ENCODE assay signal across 17 cellular contexts in the genomic region with DNA sequence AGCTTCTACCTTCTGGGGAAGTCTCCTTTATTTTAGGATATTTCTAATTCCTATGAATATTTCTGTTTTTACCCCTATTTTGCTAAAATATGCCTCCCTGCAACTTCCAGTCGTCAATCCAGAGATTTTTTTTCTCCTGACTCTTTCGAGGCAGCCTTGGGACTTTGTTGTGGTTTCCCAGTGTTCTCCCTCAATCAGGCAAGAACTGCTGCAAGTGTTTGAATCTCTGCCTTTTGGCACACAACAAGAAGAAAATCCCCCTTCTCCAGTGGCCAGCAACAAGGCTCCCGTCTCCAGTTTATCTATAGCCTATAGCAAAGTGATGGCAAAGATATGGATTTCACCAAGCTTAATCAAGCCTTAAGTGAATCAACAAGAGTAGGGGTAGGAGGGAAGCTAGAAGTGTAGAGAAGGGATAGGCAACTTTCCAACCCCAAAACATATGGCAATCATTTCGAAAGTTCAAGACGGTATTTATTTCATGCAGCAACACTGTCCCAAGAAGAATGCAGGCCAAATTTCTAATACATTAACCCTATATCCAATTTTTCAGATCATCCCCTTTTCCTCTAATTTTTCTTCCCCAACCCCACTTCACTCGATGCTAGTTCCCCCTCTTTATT. TPM values are rescaled to one million over a fixed set of nuclear protein-coding genes. Genes with fewer than 3 reads are reported as not detected.
DNase-seq lines count a peak whose midpoint lies in the region; TF ChIP-seq lines count a peak whose summit lies in the region.
"Had no signal": no experiment of that assay in that cellular context is flagged by ENCODE, and none has a peak within 500 bp of the region (broad histone marks: within the 10 kb centered on the region; RNA-seq: fewer than 3 reads in every experiment).

No MANE protein-coding gene starts in this region.

- peak overlapping the region; percentile 25 for H3K4me2 ChIP-seq in smooth muscle cell

- no peaks in the 10 kb centered on the region for H3K9me3 ChIP-seq in smooth muscle cell (replicated peaks; ENCODE audit: low read depth)

- no peaks in the 10 kb centered on the region for H3K27me3 ChIP-seq in smooth muscle cell (ENCODE audit: low read depth)

- H3K79me2 ChIP-seq in smooth muscle cell (ENCODE audit: low read depth): no peaks in the 10 kb centered on the region

- no peaks in the 10 kb centered on the region for H3F3A ChIP-seq in smooth muscle cell (ENCODE audit: low read depth)

- no peaks in the 10 kb centered on the region for H4K20me1 ChIP-seq in smooth muscle cell (ENCODE audit: low read depth)

- no peaks in the 10 kb centered on the region for H3K4me1 ChIP-seq in smooth muscle cell (ENCODE audit: low read depth)

- H3K9ac ChIP-seq in smooth muscle cell (ENCODE audit: low read depth): no peak overlapping the region

- 55% methylated on average over 6 of the region's 6 CpGs for WGBS in smooth muscle cell (ENCODE audit: low lambda C conversion rate)

- DNase-seq in GM03348 (ENCODE audit: low spot score) (peak; percentile 56), amniotic epithelial cell (ENCODE audit: low read depth) (peak; percentile 58), fibroblast of pulmonary artery (ENCODE audit: low read depth) (peak; percentile 74), smooth muscle cell (lab: John Stamatoyannopoulos, UW; ENCODE audit: unreplicated experiment) (no peak), GM19240 (ENCODE audit: insufficient read length, low spot score) (no peak), NCI-H82 treated with DMSO at 0.1 percent for 48 hours (lab: John Stamatoyannopoulos, UW; ENCODE audit: unreplicated experiment) (no peak)
- no peak for DNase-seq in stimulated activated CD4-positive, alpha-beta T cell treated with anti-CD3 and anti-CD28 coated beads, Interleukin-4, amount 100 ng/mL, for 1 hour
- DNase-seq: activated naive CD4-positive, alpha-beta T cell treated with Interleukin-2 at 50 U/mL for 16 hours; dermis blood vessel endothelial cell; naive thymus-derived CD8-positive, alpha-beta T cell; NCI-H2029 treated with DMSO at 0.1 percent for 48 hours; NCI-H524 treated with DMSO at 0.1 percent for 48 hours; SHP77; stimulated activated CD4-positive, alpha-beta T cell treated with anti-CD3 and anti-CD28 coated beads, Interleukin-4, amount 100 ng/mL, for 4 hours had no signal

- no peaks in the 10 kb centered on the region for H3K36me3 ChIP-seq in smooth muscle cell (ENCODE audit: low read depth)

- no peak overlapping the region for H3K27ac ChIP-seq in smooth muscle cell (ENCODE audit: low read depth)
- H3K27ac ChIP-seq: epithelial cell of prostate had no signal

- TF ChIP-seq CTCF in fibroblast of pulmonary artery (IDR thresholded peaks at IDR 0.05; ENCODE audit: low read length, missing control alignments): no peak
- TF ChIP-seq CTCF in smooth muscle cell (IDR thresholded peaks at IDR 0.05; ENCODE audit: borderline replicate concordance, insufficient read depth, poor library complexity, severe bottlenecking): no peak

- H2AFZ ChIP-seq in smooth muscle cell (ENCODE audit: low read depth): peak overlapping the region; percentile 40

- H3K4me3 ChIP-seq in fibroblast of pulmonary artery (replicated peaks; ENCODE audit: low read depth, low read length): no peak overlapping the region
- H3K4me3 ChIP-seq in smooth muscle cell: no peak overlapping the region
- H3K4me3 ChIP-seq: skin epidermis had no signal

RNA-seq across cellular contexts. Expression of gene PAPPA, which starts 37.7 kb away (rescaled TPM):
- 99.2 and 114 TPM in 2 replicates for total RNA-seq in smooth muscle cell
- polyA plus RNA-seq in smooth muscle cell: 27.7 and 31.5 TPM in 2 replicates
- total RNA-seq: naive thymus-derived CD8-positive, alpha-beta T cell; T-helper 1 cell treated with Interleukin-12 subunit alpha and Interleukin-12 subunit beta and Interleukin-4 antibody, amounts not matched to agents 30 ng/mL and 1 ng/mL, for 36 hours had no signal

Comparison
In these comparisons a context has a peak if more than half of its experiments do, and no peak if none do; other contexts are left out.
1. DNase-seq: peak in GM03348 (single experiment), amniotic epithelial cell (single experiment) and fibroblast of pulmonary artery (single experiment); none in smooth muscle cell (single experiment), GM19240 (single experiment), stimulated activated CD4-positive, alpha-beta T cell treated with anti-CD3 and anti-CD28 coated beads, Interleukin-4, amount 100 ng/mL, for 1 hour (single experiment) and NCI-H82 treated with DMSO at 0.1 percent for 48 hours (single experiment).